In genomic region chr14:24310666-24311604, GRCh38 we compare ENCODE assay signal across 9 cellular contexts. TPM values are rescaled to one million over a fixed set of nuclear protein-coding genes. Genes with fewer than 3 reads are reported as not detected.
DNase-seq lines count a peak whose midpoint lies in the region; ATAC-seq and TF ChIP-seq lines count a peak whose summit lies in the region.
"Had no signal": no experiment of that assay in that cellular context is flagged by ENCODE, and none has a peak within 500 bp of the region (broad histone marks: within the 10 kb centered on the region; RNA-seq: fewer than 3 reads in every experiment).

TSS of gene LTB4R (plus strand) at chr14:24311502. CDS start at chr14:24315652, 4,150 bp downstream.

- H3K27ac ChIP-seq in Peyer's patch, result peak within 1 kb of the TSS; percentile 62 to 96 (median 85)
- H3K27ac ChIP-seq: A549 had no signal

- H3K4me3 ChIP-seq in Peyer's patch (peak within 1 kb of the TSS; percentile 44 to 64 (median 58)), skeletal muscle cell (ENCODE audit: low read depth, low read length) (peak within 1 kb of the TSS; percentile 29)
- H3K4me3 ChIP-seq: A549 had no signal

- peak within 1 kb of the TSS; percentile 73 for H3K4me3 Mint-ChIP-seq in activated naive CD8-positive, alpha-beta T cell treated with anti-CD3 and anti-CD28 coated beads for 36 hours

- H3K36me3 ChIP-seq in Peyer's patch, result peaks cover 0 to 15% (median 0%) of the 10 kb centered on the region in 3 donors

- H3K27ac Mint-ChIP-seq in activated naive CD8-positive, alpha-beta T cell treated with anti-CD3 and anti-CD28 coated beads for 36 hours, result peak within 1 kb of the TSS; percentile 73

- H3K9me3 ChIP-seq in Peyer's patch, result no peaks in the 10 kb centered on the region
- H3K9me3 ChIP-seq: A549 had no signal

- peaks cover 59% of the 10 kb centered on the region for H3K4me1 Mint-ChIP-seq in activated naive CD8-positive, alpha-beta T cell treated with anti-CD3 and anti-CD28 coated beads for 36 hours

- intact Hi-C loops in left cardiac atrium (cut with DNase I), result no loop called here

- TF ChIP-seq CTCF in Peyer's patch (IDR thresholded peaks at IDR 0.05), result peak; percentile 7 to 51 (median 44)

- H3K27me3 ChIP-seq in Peyer's patch, result no peaks in the 10 kb centered on the region

- H3K4me1 ChIP-seq in Peyer's patch, result peaks cover 8 to 69% (median 27%) of the 10 kb centered on the region in 4 donors

- H3K9me3 Mint-ChIP-seq in activated naive CD8-positive, alpha-beta T cell treated with anti-CD3 and anti-CD28 coated beads for 36 hours, result no peaks in the 10 kb centered on the region

- peaks cover 42% of the 10 kb centered on the region for H3K36me3 Mint-ChIP-seq in activated naive CD8-positive, alpha-beta T cell treated with anti-CD3 and anti-CD28 coated beads for 36 hours

- ATAC-seq in HG03025 (IDR thresholded peaks at IDR 0.05; ENCODE audit: low FRiP score, unreplicated experiment) (peak; percentile 59), left cardiac atrium (peak; percentile 87 to 90)
- ATAC-seq: A549 had no signal

- DNase-seq in NCI-H1436 (lab: John Stamatoyannopoulos, UW), result peak; percentile 65
- no peak for DNase-seq in NCI-H1436 treated with DMSO at 0.1 percent for 48 hours (lab: John Stamatoyannopoulos, UW)
- peak; percentile 78 to 89 (median 80) for DNase-seq in Peyer's patch
- DNase-seq in activated naive CD8-positive, alpha-beta T cell treated with anti-CD3 and anti-CD28 coated beads for 36 hours, result peak; percentile 77
- DNase-seq in left cardiac atrium, result peak; percentile 82
- no peak for DNase-seq in skeletal muscle cell (ENCODE audit: low read depth)
- no peak for DNase-seq in NK-92 (lab: John Stamatoyannopoulos, UW; ENCODE audit: unreplicated experiment)

- H3K27me3 Mint-ChIP-seq in activated naive CD8-positive, alpha-beta T cell treated with anti-CD3 and anti-CD28 coated beads for 36 hours, result no peaks in the 10 kb centered on the region

- TF ChIP-seq POLR2A in Peyer's patch (IDR thresholded peaks at IDR 0.05), result peak in 1 of 2 donors; percentile 13

RNA-seq across cellular contexts. Expression of gene LTB4R, which starts in this region (rescaled TPM):
- total RNA-seq in Peyer's patch, result 10 to 100 TPM in 2 of 4 donors, 1 to 10 TPM in 2; 5.1 to 28.5 (median 10.1) TPM
- total RNA-seq in activated naive CD8-positive, alpha-beta T cell treated with anti-CD3 and anti-CD28 coated beads for 36 hours, result 10 to 100 TPM in 1 of 2 experiments, 1 to 10 TPM in 1; 9.3 to 10.3 TPM
- 1 to 10 TPM; 2.8 to 3.2 TPM for total RNA-seq in left cardiac atrium

Comparison
In these comparisons a context has a peak if more than half of its experiments do, and no peak if none do; other contexts are left out.
1. DNase-seq: peak in NCI-H1436 (single experiment), Peyer's patch (3 of 3), activated naive CD8-positive, alpha-beta T cell treated with anti-CD3 and anti-CD28 coated beads for 36 hours (single experiment) and left cardiac atrium (single experiment); none in NCI-H1436 treated with DMSO at 0.1 percent for 48 hours (single experiment), skeletal muscle cell (single experiment) and NK-92 (single experiment).